In the genomic region with DNA sequence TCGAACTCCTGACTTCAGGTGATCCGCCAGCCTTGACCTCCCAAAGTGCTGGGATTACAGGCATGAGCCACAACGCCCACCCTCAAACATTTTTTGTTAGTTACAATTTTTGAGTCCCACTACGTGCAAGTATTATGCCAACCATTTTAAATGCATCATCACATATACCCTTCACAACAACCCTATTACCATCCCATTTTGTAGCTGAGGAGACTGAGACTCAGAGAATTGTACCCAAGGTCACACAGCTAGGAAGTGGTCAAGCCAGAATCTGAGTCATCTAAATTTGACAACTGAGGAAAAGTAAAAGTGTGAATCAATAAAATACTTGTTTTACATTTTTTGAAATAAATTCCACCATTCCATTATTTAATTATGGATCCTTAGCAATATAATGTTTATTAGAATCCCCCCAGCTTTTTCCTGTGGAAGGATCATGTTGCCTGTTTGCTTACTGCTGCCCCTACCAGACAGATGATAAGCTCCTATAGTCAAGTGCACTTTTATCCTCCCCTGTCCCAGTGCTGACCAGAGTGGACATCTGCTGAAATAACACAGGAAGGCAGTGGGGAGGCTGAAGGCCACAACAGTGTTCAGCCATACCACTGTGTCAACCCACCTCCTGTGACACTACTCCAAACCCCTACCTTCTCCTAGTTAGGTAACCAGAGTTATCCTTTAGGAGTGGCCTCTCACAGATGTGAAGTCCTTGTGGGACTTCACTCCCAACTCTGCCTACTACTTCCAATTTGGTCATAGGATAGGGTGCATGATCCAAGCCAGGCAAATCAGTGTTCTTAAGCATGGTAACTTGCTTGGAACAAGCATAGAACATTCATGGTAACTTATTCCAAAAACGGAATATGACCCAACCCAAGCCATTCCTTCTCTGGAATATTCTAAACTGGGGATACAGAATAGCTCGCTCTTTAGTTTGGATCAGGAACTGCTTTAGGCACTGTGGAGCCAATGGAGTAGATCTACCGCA, we compare ENCODE assay signal across 20 cellular contexts.
"Had no signal": no experiment of that assay in that cellular context is flagged by ENCODE, and none has a peak within 500 bp of the region (broad histone marks: within the 10 kb centered on the region; RNA-seq: fewer than 3 reads in every experiment).

No MANE protein-coding gene starts in this region.

- H3K4me1 ChIP-seq: uterus had no signal

- H3K4me2 ChIP-seq: smooth muscle cell had no signal

- H3K27ac Mint-ChIP-seq: activated naive CD4-positive, alpha-beta T cell treated with anti-CD3 and anti-CD28 coated beads for 36 hours; activated T-cell treated with anti-CD3 and anti-CD28 coated beads, Interleukin-2, amount 50 U/mL, for 24 hours; dendritic cell treated with granulocyte-macrophage colony-stimulating factor and Interleukin-4, amounts not matched to agents 40 ng/mL and 50 ng/mL, for 4 days; stimulated activated memory B cell treated with anti-CD40 and anti-IgM and Interleukin-4, amounts not matched to agents 10 μg/mL and 1 μg/mL and 100 μg/mL, for 72 hours; T-helper 2 cell treated with Interferon-gamma antibody and Interleukin-4, amounts not matched to agents 5 μg/mL and 100 μg/mL, for 36 hours had no signal

- FAIRE-seq: endometrium had no signal

- H3K4me3 ChIP-seq: sigmoid colon, smooth muscle cell, stomach, transverse colon, uterus had no signal

- H3K9ac ChIP-seq: parathyroid adenoma had no signal

- H3K9me3 ChIP-seq: sigmoid colon, stomach, transverse colon, uterus had no signal

- ATAC-seq: stimulated activated memory B cell treated with anti-CD40 and anti-IgM and Interleukin-4, amounts not matched to agents 10 μg/mL and 1 μg/mL and 100 μg/mL, for 72 hours had no signal

- H3K27me3 Mint-ChIP-seq: activated T-cell treated with anti-CD3 and anti-CD28 coated beads, Interleukin-2, amount 50 U/mL, for 24 hours; dendritic cell treated with granulocyte-macrophage colony-stimulating factor and Interleukin-4, amounts not matched to agents 40 ng/mL and 50 ng/mL, for 4 days; stimulated activated memory B cell treated with anti-CD40 and anti-IgM and Interleukin-4, amounts not matched to agents 10 μg/mL and 1 μg/mL and 100 μg/mL, for 72 hours had no signal

- H3K36me3 ChIP-seq: sigmoid colon, transverse colon, uterus had no signal

- DNase-seq: activated CD4-positive, CD25-positive, alpha-beta regulatory T cell treated with anti-CD3 and anti-CD28 coated beads, Interleukin-2, amount 50 U/mL, for 72 hours; activated naive CD4-positive, alpha-beta T cell treated with anti-CD3 and anti-CD28 coated beads for 36 hours; activated T-cell treated with anti-CD3 and anti-CD28 coated beads, Interleukin-2, amount 50 U/mL, for 24 hours; amygdala; effector CD4-positive, alpha-beta T cell; foreskin fibroblast; hippocampal formation; midbrain; nucleus accumbens; sigmoid colon; stimulated activated CD4-positive, alpha-beta T cell treated with anti-CD3 and anti-CD28 coated beads, Interleukin-15, amount 100 ng/mL, for 24 hours; stomach; transverse colon; uterus had no signal

- H3K4me3 Mint-ChIP-seq: activated naive CD4-positive, alpha-beta T cell treated with anti-CD3 and anti-CD28 coated beads for 36 hours; activated T-cell treated with anti-CD3 and anti-CD28 coated beads, Interleukin-2, amount 50 U/mL, for 24 hours; dendritic cell treated with granulocyte-macrophage colony-stimulating factor and Interleukin-4, amounts not matched to agents 40 ng/mL and 50 ng/mL, for 4 days; stimulated activated memory B cell treated with anti-CD40 and anti-IgM and Interleukin-4, amounts not matched to agents 10 μg/mL and 1 μg/mL and 100 μg/mL, for 72 hours; T-helper 2 cell treated with Interferon-gamma antibody and Interleukin-4, amounts not matched to agents 5 μg/mL and 100 μg/mL, for 36 hours had no signal

- H3K27me3 ChIP-seq: sigmoid colon, stomach, transverse colon, uterus had no signal

- H3K27ac ChIP-seq: stomach, transverse colon, uterus had no signal

- H3K9me3 Mint-ChIP-seq: activated naive CD4-positive, alpha-beta T cell treated with anti-CD3 and anti-CD28 coated beads for 36 hours; activated T-cell treated with anti-CD3 and anti-CD28 coated beads, Interleukin-2, amount 50 U/mL, for 24 hours; dendritic cell treated with granulocyte-macrophage colony-stimulating factor and Interleukin-4, amounts not matched to agents 40 ng/mL and 50 ng/mL, for 4 days; stimulated activated memory B cell treated with anti-CD40 and anti-IgM and Interleukin-4, amounts not matched to agents 10 μg/mL and 1 μg/mL and 100 μg/mL, for 72 hours; T-helper 2 cell treated with Interferon-gamma antibody and Interleukin-4, amounts not matched to agents 5 μg/mL and 100 μg/mL, for 36 hours had no signal

- H2AFZ ChIP-seq: parathyroid adenoma had no signal
